10 cellular contexts compared by ENCODE assay signal in genomic region chr18:13465476-13465875, GRCh38.
A peak's percentile ranks its signal among the peaks of the same experiment; 100 is the strongest.
DNase-seq lines count a peak whose midpoint lies in the region; ATAC-seq and TF ChIP-seq lines count a peak whose summit lies in the region.
"Had no signal": no experiment of that assay in that cellular context is flagged by ENCODE, and none has a peak within 500 bp of the region (broad histone marks: within the 10 kb centered on the region; RNA-seq: fewer than 3 reads in every experiment).

No MANE protein-coding gene starts in this region.

- no peak overlapping the region for H3K4me3 Mint-ChIP-seq in osteocyte (ENCODE audit: unreplicated experiment)

- H3F3A ChIP-seq in SU-DHL-6 (ENCODE audit: insufficient read depth) = no peaks in the 10 kb centered on the region

- H3K4me1 ChIP-seq in left ventricle myocardium inferior (peaks cover 37% of the 10 kb centered on the region), thymus (ENCODE audit: control insufficient read depth, insufficient read depth, low read length) (peaks cover 46% of the 10 kb centered on the region)
- H3K4me1 ChIP-seq: BE2C had no signal

- intact Hi-C loops in left ventricle myocardium inferior (cut with micrococcal nuclease) = no loop called here

- H3K9me3 ChIP-seq in SU-DHL-6 (ENCODE audit: insufficient read depth, low read length) = no peaks in the 10 kb centered on the region
- peaks cover 6% of the 10 kb centered on the region for H3K9me3 ChIP-seq in left ventricle myocardium inferior (replicated peaks)
- peaks cover 1% of the 10 kb centered on the region for H3K9me3 ChIP-seq in thymus (ENCODE audit: control insufficient read depth)
- H3K9me3 ChIP-seq: BE2C had no signal

- ATAC-seq in HG02981 (IDR thresholded peaks at IDR 0.05; ENCODE audit: unreplicated experiment) = no peak

- H2AFZ ChIP-seq in SU-DHL-6 (ENCODE audit: low read depth, low read length, severe bottlenecking) = peak overlapping the region; percentile 74

- H3K9me3 Mint-ChIP-seq in osteocyte (ENCODE audit: unreplicated experiment) = peaks cover 11% of the 10 kb centered on the region

- H4K20me1 ChIP-seq in SU-DHL-6 (ENCODE audit: low read depth, low read length) = no peaks in the 10 kb centered on the region

- no peak overlapping the region for H3K27ac Mint-ChIP-seq in osteocyte (ENCODE audit: unreplicated experiment)

- H3K36me3 Mint-ChIP-seq in osteocyte (ENCODE audit: unreplicated experiment) = no peaks in the 10 kb centered on the region

- peak overlapping the region; percentile 55 for H3K4me2 ChIP-seq in SU-DHL-6 (ENCODE audit: low read depth, low read length, poor library complexity, severe bottlenecking)

- no peaks in the 10 kb centered on the region for H3K27me3 Mint-ChIP-seq in osteocyte (ENCODE audit: unreplicated experiment)

- H3K36me3 ChIP-seq in SU-DHL-6 (ENCODE audit: low read length) (no peaks in the 10 kb centered on the region), left ventricle myocardium inferior (no peaks in the 10 kb centered on the region), thymus (ENCODE audit: control insufficient read depth, insufficient read depth) (peaks cover 5% of the 10 kb centered on the region)
- H3K36me3 ChIP-seq: BE2C had no signal

- H3K9me2 ChIP-seq in SU-DHL-6 (replicated peaks; ENCODE audit: insufficient read depth, low read length) = no peaks in the 10 kb centered on the region

- H3K4me1 Mint-ChIP-seq in osteocyte (ENCODE audit: unreplicated experiment) = peaks cover 1% of the 10 kb centered on the region

- TF ChIP-seq CTCF in SU-DHL-6 (IDR thresholded peaks at IDR 0.05; ENCODE audit: insufficient read depth, low read length, poor library complexity, severe bottlenecking) (no peak), left ventricle myocardium inferior (IDR thresholded peaks at IDR 0.05; ENCODE audit: borderline replicate concordance) (no peak), osteocyte (IDR thresholded peaks at IDR 0.05) (no peak)

- WGBS in thymus = 23% methylated on average over 5 of the region's 5 CpGs

- H3K9ac ChIP-seq in SU-DHL-6 (ENCODE audit: low read length) = 0 out of 2 replicates have a peak overlapping the region, but pooled peaks have one; percentile 10

- H3K79me2 ChIP-seq in SU-DHL-6 (ENCODE audit: insufficient read depth, low read length) = no peaks in the 10 kb centered on the region

- H3K4me3 ChIP-seq in SU-DHL-6 (ENCODE audit: insufficient read depth, low read length, poor library complexity, severe bottlenecking) (no peak overlapping the region), left ventricle myocardium inferior (peak overlapping the region; percentile 35), thymus (ENCODE audit: low read length) (peak overlapping the region; percentile 57)

- DNase-seq in activated CD8-positive, alpha-beta memory T cell treated with anti-CD3 and anti-CD28 coated beads, Interleukin-2, amount 50 U/mL, for 48 hours = peak; percentile 45
- DNase-seq in activated CD8-positive, alpha-beta memory T cell treated with anti-CD3 and anti-CD28 coated beads for 24 hours = no peak
- no peak for DNase-seq in left ventricle myocardium inferior
- no peak for DNase-seq in NCI-H1092 (lab: John Stamatoyannopoulos, UW)
- DNase-seq in osteocyte (ENCODE audit: extremely low spot score, unreplicated experiment) = no peak
- DNase-seq: BE2C, NCI-H1436 treated with DMSO at 0.1 percent for 48 hours had no signal

- no peak overlapping the region for H3K27ac ChIP-seq in SU-DHL-6 (ENCODE audit: low read depth, low read length)
- peak overlapping the region; percentile 80 for H3K27ac ChIP-seq in left ventricle myocardium inferior (replicated peaks)
- peak overlapping the region; percentile 71 for H3K27ac ChIP-seq in thymus (ENCODE audit: low read depth)

- H3K27me3 ChIP-seq in SU-DHL-6 (ENCODE audit: low read length) (no peaks in the 10 kb centered on the region; the same call in 1 of the 2 replicates), left ventricle myocardium inferior (ENCODE audit: low read depth) (no peaks in the 10 kb centered on the region), thymus (ENCODE audit: control insufficient read depth, insufficient read depth) (no peaks in the 10 kb centered on the region)
- H3K27me3 ChIP-seq: BE2C had no signal
